1 cellular context compared by ENCODE assay signal in genomic region chr9:131277673-131278420, GRCh38.
TF ChIP-seq lines count a peak whose summit lies in the region.

No MANE protein-coding gene starts in this region.

TF ChIP-seq in endothelial cell of umbilical vein, 7 proteins besides CTCF, POLR2A, EP300 and RAD21:
- TF ChIP-seq MYC (IDR thresholded peaks at IDR 0.05; ENCODE audit: low read depth, low read length) = no peak
- TF ChIP-seq MAX (IDR thresholded peaks at IDR 0.05; ENCODE audit: insufficient read depth, insufficient read length) = no peak
- no peak for TF ChIP-seq POLR2AphosphoS5 (IDR thresholded peaks at IDR 0.05; ENCODE audit: insufficient read depth, low read depth, low read length)
- TF ChIP-seq FOS (IDR thresholded peaks at IDR 0.05; ENCODE audit: borderline replicate concordance, insufficient read depth, low read length) = no peak
- no peak for TF ChIP-seq JUN (IDR thresholded peaks at IDR 0.05; ENCODE audit: borderline replicate concordance, insufficient read depth, insufficient read length, low read depth)
- TF ChIP-seq EZH2 (IDR thresholded peaks at IDR 0.05; ENCODE audit: borderline replicate concordance, low read depth, low read length, severe bottlenecking) = no peak
- no peak for TF ChIP-seq GATA2 (IDR thresholded peaks at IDR 0.05; ENCODE audit: insufficient read depth, insufficient read length, low read depth, low read length)
TF ChIP-seq in endothelial cell of umbilical vein: peak in this region for 0.
